In genomic region chr7:46107610-46108217, GRCh38 we compare ENCODE assay signal across 15 cellular contexts.
DNase-seq lines count a peak whose midpoint lies in the region; ATAC-seq and TF ChIP-seq lines count a peak whose summit lies in the region.
"Had no signal": no experiment of that assay in that cellular context is flagged by ENCODE, and none has a peak within 500 bp of the region (broad histone marks: within the 10 kb centered on the region; RNA-seq: fewer than 3 reads in every experiment).

No MANE protein-coding gene starts in this region.

- H3K79me1 ChIP-seq in neuronal stem cell (ENCODE audit: low read depth, low read length) (no peaks in the 10 kb centered on the region), mesendoderm (ENCODE audit: low read length) (no peaks in the 10 kb centered on the region)

- H3K14ac ChIP-seq in neuronal stem cell (ENCODE audit: low read length), result no peak overlapping the region

- no peak overlapping the region for H3K4me3 Mint-ChIP-seq in naive thymus-derived CD4-positive, alpha-beta T cell
- H3K4me3 Mint-ChIP-seq: CD14-positive monocyte; CD8-positive, alpha-beta T cell; H9 had no signal

- H3K79me2 ChIP-seq in hepatocyte (no peaks in the 10 kb centered on the region), mesendoderm (ENCODE audit: control insufficient read depth, insufficient read depth, low read length) (no peaks in the 10 kb centered on the region)

- H2BK15ac ChIP-seq in neuronal stem cell (ENCODE audit: low read length), result peak overlapping the region; percentile 41
- no peak overlapping the region for H2BK15ac ChIP-seq in mesendoderm (replicated peaks; ENCODE audit: low read depth)

- no peaks in the 10 kb centered on the region for H4K20me1 ChIP-seq in hepatocyte (ENCODE audit: insufficient read depth, poor library complexity, severe bottlenecking)

- H3K27ac ChIP-seq in left ventricle myocardium inferior (replicated peaks) (no peak overlapping the region), hepatocyte (no peak overlapping the region), neuronal stem cell (replicated peaks; ENCODE audit: low read length) (no peak overlapping the region), aorta (ENCODE audit: low read depth in 1 of 2, low read length in 2 of 2) (no peak overlapping the region), mesendoderm (ENCODE audit: low read depth, low read length) (no peak overlapping the region)
- H3K27ac ChIP-seq in naive thymus-derived CD4-positive, alpha-beta T cell (ENCODE audit: low read depth, low read length), result no peak overlapping the region
- H3K27ac ChIP-seq: 22Rv1, GM23248 had no signal

- H4K91ac ChIP-seq in neuronal stem cell (ENCODE audit: low read depth, low read length, poor library complexity), result no peak overlapping the region

- H3K27me3 Mint-ChIP-seq in naive thymus-derived CD4-positive, alpha-beta T cell, result no peaks in the 10 kb centered on the region

- no peak overlapping the region for H3K23ac ChIP-seq in neuronal stem cell (ENCODE audit: low read depth, low read length, poor library complexity)
- no peak overlapping the region for H3K23ac ChIP-seq in mesendoderm (ENCODE audit: low read length)

- DNase-seq in left ventricle myocardium superior, result peak; percentile 14
- DNase-seq in left ventricle myocardium inferior, result no peak
- DNase-seq in hepatocyte (ENCODE audit: low spot score), result peak; percentile 35
- DNase-seq in neuronal stem cell (ENCODE audit: low spot score), result no peak
- no peak for DNase-seq in aorta
- DNase-seq in NAMALWA (ENCODE audit: low spot score), result no peak
- DNase-seq in naive thymus-derived CD4-positive, alpha-beta T cell, result no peak
- no peak for DNase-seq in mesendoderm
- DNase-seq: CD8-positive, alpha-beta T cell; COR-L47; DMS153; GM23248; H9 had no signal

- no peak overlapping the region for H3K4ac ChIP-seq in neuronal stem cell (ENCODE audit: low read length)
- no peak overlapping the region for H3K4ac ChIP-seq in mesendoderm (ENCODE audit: low read depth, low read length)

- CTCF ChIA-PET in naive thymus-derived CD4-positive, alpha-beta T cell (lab: Charles Lee), result interaction anchor here (0.6 kb wide), 1 partner anchor 10 kb away, joined by 3 read pairs; no protein-coding TSS in a partner anchor

- H3K27ac Mint-ChIP-seq in naive thymus-derived CD4-positive, alpha-beta T cell, result no peak overlapping the region
- H3K27ac Mint-ChIP-seq: CD14-positive monocyte; CD8-positive, alpha-beta T cell had no signal

- no peak overlapping the region for H3K9ac ChIP-seq in neuronal stem cell (ENCODE audit: low read depth, low read length, poor library complexity)
- H3K9ac ChIP-seq in mesendoderm (ENCODE audit: low read length), result no peak overlapping the region
- H3K9ac ChIP-seq: GM23248 had no signal

- H3K4me1 Mint-ChIP-seq in naive thymus-derived CD4-positive, alpha-beta T cell, result no peaks in the 10 kb centered on the region
- H3K4me1 Mint-ChIP-seq: CD14-positive monocyte, H9 had no signal

- peaks cover 0 to 2% (median 0%) of the 10 kb centered on the region in 11 donors for H3K9me3 Mint-ChIP-seq in naive thymus-derived CD4-positive, alpha-beta T cell
- H3K9me3 Mint-ChIP-seq: CD14-positive monocyte; CD8-positive, alpha-beta T cell; H9 had no signal

- H3K27me3 ChIP-seq in left ventricle myocardium inferior (ENCODE audit: low read depth) (no peaks in the 10 kb centered on the region), hepatocyte (no peaks in the 10 kb centered on the region), neuronal stem cell (ENCODE audit: control insufficient read depth in 3 of 3, insufficient read depth in 3 of 3, low read depth in 1 of 3, low read length in 3 of 3) (no peaks in the 10 kb centered on the region), aorta (ENCODE audit: control insufficient read depth in 1 of 2, insufficient read depth in 2 of 2, low read length in 1 of 2) (no peaks in the 10 kb centered on the region), mesendoderm (ENCODE audit: insufficient read depth, low read length, poor library complexity) (no peaks in the 10 kb centered on the region)
- no peaks in the 10 kb centered on the region for H3K27me3 ChIP-seq in naive thymus-derived CD4-positive, alpha-beta T cell (ENCODE audit: control insufficient read depth in 2 of 2, insufficient read depth in 2 of 2, low read length in 2 of 2)

- peaks cover 5% of the 10 kb centered on the region for H3K9me3 ChIP-seq in left ventricle myocardium inferior (replicated peaks)
- H3K9me3 ChIP-seq in hepatocyte (ENCODE audit: low read depth), result no peaks in the 10 kb centered on the region
- peaks cover 1 to 7% of the 10 kb centered on the region in 2 donors for H3K9me3 ChIP-seq in neuronal stem cell (replicated peaks in 1 of 2; ENCODE audit: control insufficient read depth in 2 of 2, insufficient read depth in 1 of 2, low read depth in 1 of 2, low read length in 2 of 2)
- no peaks in the 10 kb centered on the region for H3K9me3 ChIP-seq in aorta (ENCODE audit: control insufficient read depth, low read length)
- H3K9me3 ChIP-seq in naive thymus-derived CD4-positive, alpha-beta T cell (ENCODE audit: control insufficient read depth in 2 of 3, low read length in 3 of 3), result no peaks in the 10 kb centered on the region

- no peak overlapping the region for H2BK12ac ChIP-seq in neuronal stem cell (ENCODE audit: low read length)

- no peaks in the 10 kb centered on the region for H3K9me2 ChIP-seq in hepatocyte (replicated peaks; ENCODE audit: insufficient read depth)

- H2AK5ac ChIP-seq in neuronal stem cell (ENCODE audit: low read depth, low read length) (no peak overlapping the region), mesendoderm (ENCODE audit: low read length) (no peak overlapping the region)

- no peak overlapping the region for H2AFZ ChIP-seq in hepatocyte
- H2AFZ ChIP-seq in neuronal stem cell (ENCODE audit: low read length), result peak overlapping the region; percentile 53
- H2AFZ ChIP-seq: GM23248 had no signal

- H2BK120ac ChIP-seq in neuronal stem cell (ENCODE audit: low read depth, low read length), result no peak overlapping the region
- no peak overlapping the region for H2BK120ac ChIP-seq in mesendoderm (ENCODE audit: low read depth, low read length)

- no peak overlapping the region for H4K8ac ChIP-seq in neuronal stem cell (ENCODE audit: low read depth, low read length)
- H4K8ac ChIP-seq in mesendoderm (ENCODE audit: low read depth, low read length), result no peak overlapping the region

- H3K4me2 ChIP-seq in hepatocyte (no peak overlapping the region), neuronal stem cell (ENCODE audit: insufficient read depth, low read length, poor library complexity, severe bottlenecking) (no peak overlapping the region), mesendoderm (ENCODE audit: low read length) (no peak overlapping the region)

- POLR2A ChIA-PET in naive thymus-derived CD4-positive, alpha-beta T cell (lab: Charles Lee), result no interaction called here

- no peak overlapping the region for H2BK5ac ChIP-seq in neuronal stem cell (ENCODE audit: low read length)
- no peak overlapping the region for H2BK5ac ChIP-seq in mesendoderm (ENCODE audit: low read length)

- H4K5ac ChIP-seq in mesendoderm (ENCODE audit: low read length), result no peak overlapping the region

- 54% methylated on average over 7 of the region's 7 CpGs for WGBS in hepatocyte (ENCODE audit: low lambda C conversion rate, missing lambda C conversion rate)
- WGBS in neuronal stem cell (ENCODE audit: extremely low coverage in 2 of 2, insufficient read length in 2 of 2, insufficient replicate concordance in 1 of 2), 2 donors, result no CpG with 5 or more reads among the region's 7 CpGs
- WGBS in aorta, 2 donors, result 75 to 80% methylated on average over 7 of the region's 7 CpGs
- no CpG with 5 or more reads among the region's 7 CpGs for whole genome bisulfite sequencing in mesendoderm (ENCODE audit: extremely low coverage, insufficient coverage, low lambda C conversion rate)

- no peak for ATAC-seq in left ventricle myocardium superior
- ATAC-seq in aorta (ENCODE audit: low FRiP score), result peak; percentile 46
- no peak for ATAC-seq in naive thymus-derived CD4-positive, alpha-beta T cell
- ATAC-seq: CD8-positive, alpha-beta T cell had no signal

- H3K18ac ChIP-seq in neuronal stem cell (ENCODE audit: low read length) (peak overlapping the region; percentile 86), mesendoderm (ENCODE audit: low read length) (no peak overlapping the region)

- no peaks in the 10 kb centered on the region for H3K4me1 ChIP-seq in left ventricle myocardium inferior
- H3K4me1 ChIP-seq in hepatocyte (ENCODE audit: insufficient read depth), result no peaks in the 10 kb centered on the region
- peaks cover 5% of the 10 kb centered on the region in 2 donors for H3K4me1 ChIP-seq in neuronal stem cell (ENCODE audit: control insufficient read depth in 2 of 2, insufficient read depth in 1 of 2, low read depth in 1 of 2, low read length in 2 of 2)
- H3K4me1 ChIP-seq in aorta (ENCODE audit: control insufficient read depth in 1 of 2, insufficient read depth in 2 of 2, low read length in 2 of 2), result no peaks in the 10 kb centered on the region
- no peaks in the 10 kb centered on the region for H3K4me1 ChIP-seq in naive thymus-derived CD4-positive, alpha-beta T cell (ENCODE audit: control insufficient read depth in 2 of 2, insufficient read depth in 2 of 2, low read length in 2 of 2)
- no peaks in the 10 kb centered on the region for H3K4me1 ChIP-seq in mesendoderm (ENCODE audit: control insufficient read depth, low read depth, low read length)

- H3K56ac ChIP-seq in mesendoderm (ENCODE audit: low read length), result no peak overlapping the region

- intact Hi-C loops in left ventricle myocardium superior (cut with micrococcal nuclease) (no loop called here), left ventricle myocardium inferior (cut with micrococcal nuclease) (no loop called here), aorta (cut with DNase I) (no loop called here)
- intact Hi-C loops in naive thymus-derived CD4-positive, alpha-beta T cell (cut with micrococcal nuclease), result no loop called here

- H3K36me3 ChIP-seq in left ventricle myocardium inferior, result no peaks in the 10 kb centered on the region
- no peaks in the 10 kb centered on the region for H3K36me3 ChIP-seq in hepatocyte (replicated peaks; ENCODE audit: insufficient read depth, low read depth)
- H3K36me3 ChIP-seq in neuronal stem cell (replicated peaks in 1 of 2; ENCODE audit: control insufficient read depth in 2 of 2, insufficient read depth in 2 of 2, low read length in 2 of 2), result no peaks in the 10 kb centered on the region
- H3K36me3 ChIP-seq in aorta (ENCODE audit: control insufficient read depth in 1 of 2, insufficient read depth in 2 of 2, low read length in 1 of 2), result no peaks in the 10 kb centered on the region
- H3K36me3 ChIP-seq in naive thymus-derived CD4-positive, alpha-beta T cell (ENCODE audit: control insufficient read depth in 2 of 3, insufficient read depth in 3 of 3, low read length in 3 of 3), result no peaks in the 10 kb centered on the region
- H3K36me3 ChIP-seq in mesendoderm (ENCODE audit: control insufficient read depth, insufficient read depth, low read length), result no peaks in the 10 kb centered on the region

- no peak for TF ChIP-seq CTCF in left ventricle myocardium inferior (IDR thresholded peaks at IDR 0.05; ENCODE audit: borderline replicate concordance)
- TF ChIP-seq CTCF in hepatocyte (IDR thresholded peaks at IDR 0.05; ENCODE audit: poor library complexity), result no peak

- no peak overlapping the region for H3K4me3 ChIP-seq in left ventricle myocardium inferior
- no peak overlapping the region for H3K4me3 ChIP-seq in hepatocyte
- H3K4me3 ChIP-seq in neuronal stem cell (ENCODE audit: low read length in 2 of 2), result no peak overlapping the region
- H3K4me3 ChIP-seq in aorta (ENCODE audit: low read length in 2 of 2), result no peak overlapping the region
- H3K4me3 ChIP-seq in naive thymus-derived CD4-positive, alpha-beta T cell (ENCODE audit: low read length), result no peak overlapping the region
- no peak overlapping the region for H3K4me3 ChIP-seq in mesendoderm (ENCODE audit: low read length)
- H3K4me3 ChIP-seq: GM23248 had no signal

- no peaks in the 10 kb centered on the region for H3K36me3 Mint-ChIP-seq in naive thymus-derived CD4-positive, alpha-beta T cell
- H3K36me3 Mint-ChIP-seq: CD14-positive monocyte; CD8-positive, alpha-beta T cell had no signal

Comparison
In these comparisons a context has a peak if more than half of its experiments do, and no peak if none do; other contexts are left out.
1. DNase-seq: peak in left ventricle myocardium superior (single experiment) and hepatocyte (single experiment); none in left ventricle myocardium inferior (single experiment), neuronal stem cell (single experiment), aorta (0 of 2), NAMALWA (single experiment), naive thymus-derived CD4-positive, alpha-beta T cell (0 of 9) and mesendoderm (single experiment).